10 cellular contexts compared by ENCODE assay signal in genomic region chrX:107450823-107451509, GRCh38. TPM values are rescaled to one million over a fixed set of nuclear protein-coding genes. Genes with fewer than 3 reads are reported as not detected.
DNase-seq lines count a peak whose midpoint lies in the region; ATAC-seq and TF ChIP-seq lines count a peak whose summit lies in the region.
"Had no signal": no experiment of that assay in that cellular context is flagged by ENCODE, and none has a peak within 500 bp of the region (broad histone marks: within the 10 kb centered on the region; RNA-seq: fewer than 3 reads in every experiment).

No MANE protein-coding gene starts in this region.

- no peak overlapping the region for H2BK120ac ChIP-seq in IMR-90 (ENCODE audit: low read depth, low read length)

- H3K27ac ChIP-seq in IMR-90 (ENCODE audit: insufficient read depth, low read length) (no peak overlapping the region), neural progenitor cell (no peak overlapping the region)
- H3K27ac ChIP-seq: body of pancreas, PC-9 had no signal

- BruUV-seq in IMR-90 (replicated peaks; lab: Mats Ljungman, UMichigan): no TSS peak

- no peak overlapping the region for H4K5ac ChIP-seq in IMR-90 (ENCODE audit: low read depth, low read length)

- TF ChIP-seq CTCF in IMR-90 (conservative IDR thresholded peaks at IDR 0.05; ENCODE audit: low read depth, low read length): no peak
- TF ChIP-seq CTCF in astrocyte of the spinal cord (IDR thresholded peaks at IDR 0.05; ENCODE audit: low read depth, low read length): peak; percentile 9
- TF ChIP-seq CTCF in neural progenitor cell (IDR thresholded peaks at IDR 0.05): peak; percentile 66

- POLR2A ChIA-PET in IMR-90 (lab: Charles Lee; ENCODE audit: unreplicated experiment): no interaction called here

- H4K91ac ChIP-seq in IMR-90 (ENCODE audit: insufficient read depth, low read depth, low read length): no peak overlapping the region

- H3K4me3 ChIP-seq in IMR-90 (ENCODE audit: insufficient read depth, low read depth, low read length): no peak overlapping the region
- no peak overlapping the region for H3K4me3 ChIP-seq in astrocyte of the spinal cord (ENCODE audit: low read depth, low read length)
- H3K4me3 ChIP-seq in neural progenitor cell: peak overlapping the region; percentile 63
- H3K4me3 ChIP-seq: body of pancreas had no signal

- H3K23ac ChIP-seq in IMR-90 (ENCODE audit: low read depth, low read length): no peak overlapping the region

- no peak overlapping the region for H3K56ac ChIP-seq in IMR-90 (ENCODE audit: extremely low read depth, insufficient read depth, low read length)

- no peaks in the 10 kb centered on the region for H3K9me1 ChIP-seq in IMR-90 (ENCODE audit: insufficient read depth, low read length)

- TF ChIP-seq RAD21 in IMR-90 (IDR thresholded peaks at IDR 0.05; ENCODE audit: low read length): no peak

- no peaks in the 10 kb centered on the region for H3K79me2 ChIP-seq in neural progenitor cell (ENCODE audit: low read depth)

- WGBS in IMR-90 (ENCODE audit: extremely low coverage in 2 of 2, insufficient read length in 1 of 2), 2 experiments: 51% methylated on average over 6 of the region's 19 CpGs; no CpG with 5 or more reads in 1 of the 2 experiments

- H2BK5ac ChIP-seq in IMR-90 (ENCODE audit: low read depth, low read length, poor library complexity, severe bottlenecking): no peak overlapping the region

- H3K4me1 Mint-ChIP-seq in neural progenitor cell: peaks cover 37% of the 10 kb centered on the region

- intact Hi-C loops in IMR-90 (cut with micrococcal nuclease): no loop called here

- H3K9ac ChIP-seq in IMR-90 (ENCODE audit: low read depth, low read length): no peak overlapping the region
- H3K9ac ChIP-seq in neural progenitor cell: no peak overlapping the region

- peaks cover 15% of the 10 kb centered on the region for H3K27me3 Mint-ChIP-seq in neural progenitor cell (ENCODE audit: insufficient read depth, low read depth)

- H3K27me3 ChIP-seq in IMR-90 (ENCODE audit: control insufficient read depth, insufficient read depth, low read length) (peaks cover 62% of the 10 kb centered on the region), neural progenitor cell (peaks cover 75% of the 10 kb centered on the region)
- H3K27me3 ChIP-seq: body of pancreas had no signal

- in situ Hi-C loops in IMR-90 (cut with MboI; ENCODE audit: low sequenced_read_pairs): no loop called here
- in situ Hi-C loops in astrocyte of the spinal cord (cut with HindIII; ENCODE audit: low sequenced_read_pairs): no loop called here

- peak overlapping the region; percentile 95 for H3K4me3 Mint-ChIP-seq in neural progenitor cell

- no peaks in the 10 kb centered on the region for H3K4me1 ChIP-seq in IMR-90 (ENCODE audit: control insufficient read depth, insufficient read depth, low read length)
- no peaks in the 10 kb centered on the region for H3K4me1 ChIP-seq in neural progenitor cell

- H3K9me3 ChIP-seq in IMR-90 (ENCODE audit: control insufficient read depth, insufficient read depth, low read length): no peaks in the 10 kb centered on the region; the same call in 1 of the 2 replicates
- no peaks in the 10 kb centered on the region for H3K9me3 ChIP-seq in neural progenitor cell (ENCODE audit: low read depth)
- H3K9me3 ChIP-seq: body of pancreas had no signal

- TF ChIP-seq POLR2A in IMR-90 (IDR thresholded peaks at IDR 0.05; ENCODE audit: low read depth, low read length): no peak

- H3K14ac ChIP-seq in IMR-90 (replicated peaks; ENCODE audit: low read depth, low read length): no peak overlapping the region

- no peak overlapping the region for H2BK15ac ChIP-seq in IMR-90 (ENCODE audit: low read depth, low read length)

- no peak overlapping the region for H3K4ac ChIP-seq in IMR-90 (ENCODE audit: low read depth, low read length)

- peaks cover 3% of the 10 kb centered on the region for H3K9me3 Mint-ChIP-seq in neural progenitor cell

- H3K18ac ChIP-seq in IMR-90 (ENCODE audit: low read depth, low read length): no peak overlapping the region

- peak overlapping the region; percentile 33 for H2AK9ac ChIP-seq in IMR-90 (replicated peaks; ENCODE audit: low read depth, low read length, poor library complexity)

- H2AFZ ChIP-seq in IMR-90 (replicated peaks; ENCODE audit: low read length, poor library complexity) (no peak overlapping the region), neural progenitor cell (replicated peaks) (peak overlapping the region; percentile 71)
- H2AFZ ChIP-seq: PC-9 had no signal

- CTCF ChIA-PET in IMR-90 (lab: Yijun Ruan, JAX): interaction anchor here (0.6 kb wide), 1 partner anchor 16 kb away, joined by 5 read pairs; no protein-coding TSS in a partner anchor

- no peak overlapping the region for H2AK5ac ChIP-seq in IMR-90 (ENCODE audit: low read depth, low read length)

- H3K27ac Mint-ChIP-seq in neural progenitor cell: peak overlapping the region; percentile 17

- no peaks in the 10 kb centered on the region for H3F3A ChIP-seq in neural progenitor cell (ENCODE audit: low read depth)

- H3K4me2 ChIP-seq in IMR-90 (ENCODE audit: low read depth, low read length): no peak overlapping the region
- H3K4me2 ChIP-seq in neural progenitor cell: peak overlapping the region; percentile 94

- no peak overlapping the region for H4K8ac ChIP-seq in IMR-90 (ENCODE audit: low read depth in 2 of 2, low read length in 2 of 2)

- ATAC-seq in IMR-90 (ENCODE audit: low read depth) (no peak), HG03571 (IDR thresholded peaks at IDR 0.05; ENCODE audit: unreplicated experiment) (no peak), GM19035 (IDR thresholded peaks at IDR 0.05; ENCODE audit: unreplicated experiment) (no peak), HG02970 (IDR thresholded peaks at IDR 0.05; ENCODE audit: low FRiP score, unreplicated experiment) (no peak)
- ATAC-seq: body of pancreas had no signal

- H2BK20ac ChIP-seq in IMR-90 (ENCODE audit: low read depth, low read length): no peak overlapping the region

- no peaks in the 10 kb centered on the region for H3K36me3 ChIP-seq in IMR-90 (ENCODE audit: control insufficient read depth, insufficient read depth, low read length)
- no peaks in the 10 kb centered on the region for H3K36me3 ChIP-seq in neural progenitor cell

- H3K36me3 Mint-ChIP-seq in neural progenitor cell: peaks cover 2% of the 10 kb centered on the region

- dilution Hi-C loops in IMR-90 (cut with HindIII; ENCODE audit: low sequenced_read_pairs, unreplicated experiment): no loop called here

- no peaks in the 10 kb centered on the region for H3K79me1 ChIP-seq in IMR-90 (ENCODE audit: low read depth in 1 of 2, low read length in 2 of 2)

- H4K20me1 ChIP-seq in IMR-90 (ENCODE audit: insufficient read depth, low read length): no peaks in the 10 kb centered on the region
- H4K20me1 ChIP-seq in neural progenitor cell (ENCODE audit: low read depth): no peaks in the 10 kb centered on the region

- DNase-seq in DMS53 (lab: John Stamatoyannopoulos, UW): peak; percentile 24
- no peak for DNase-seq in DMS53 treated with DMSO at 0.1 percent for 48 hours (lab: John Stamatoyannopoulos, UW; ENCODE audit: unreplicated experiment)
- DNase-seq in IMR-90: no peak
- no peak for DNase-seq in astrocyte of the spinal cord (ENCODE audit: low read depth, low spot score)
- peak; percentile 82 for DNase-seq in neural progenitor cell (ENCODE audit: low spot score)
- DNase-seq: body of pancreas, PC-9 had no signal

TF ChIP-seq in IMR-90, 13 proteins besides CTCF, POLR2A, EP300 and RAD21:
- TF ChIP-seq USF2 (IDR thresholded peaks at IDR 0.05; ENCODE audit: low read depth, low read length): no peak
- no peak for TF ChIP-seq NFE2L2 (IDR thresholded peaks at IDR 0.05; ENCODE audit: low read depth, low read length)
- no peak for TF ChIP-seq MAZ (IDR thresholded peaks at IDR 0.05; ENCODE audit: borderline replicate concordance, low read depth, low read length)
- no peak for TF ChIP-seq MXI1 (IDR thresholded peaks at IDR 0.05; ENCODE audit: borderline replicate concordance, low read depth, low read length)
- no peak for TF ChIP-seq FOS (IDR thresholded peaks at IDR 0.05; ENCODE audit: low read depth, low read length)
- TF ChIP-seq RFX5 (IDR thresholded peaks at IDR 0.05; ENCODE audit: low read depth, low read length): no peak
- TF ChIP-seq ELK1 (IDR thresholded peaks at IDR 0.05; ENCODE audit: borderline replicate concordance, low read depth, low read length): no peak
- no peak for TF ChIP-seq SMC3 (IDR thresholded peaks at IDR 0.05; ENCODE audit: low read depth, low read length)
- TF ChIP-seq MAFK (IDR thresholded peaks at IDR 0.05; ENCODE audit: low read depth, low read length): no peak
- TF ChIP-seq CEBPB (IDR thresholded peaks at IDR 0.05; ENCODE audit: low read depth, low read length): no peak
- no peak for TF ChIP-seq RCOR1 (IDR thresholded peaks at IDR 0.05; ENCODE audit: insufficient replicate concordance, low read length)
- TF ChIP-seq CHD1 (IDR thresholded peaks at IDR 0.05; ENCODE audit: low read depth, low read length): no peak
- no peak for TF ChIP-seq BHLHE40 (IDR thresholded peaks at IDR 0.05; ENCODE audit: low read depth, low read length)

RNA-seq across cellular contexts. Expression of gene FRMPD3, which starts 1.5 kb away (rescaled TPM):
- total RNA-seq in IMR-90 (2012; rRNA removed): under 0.01 TPM in 2 replicates
- 0.17 and 0.19 TPM in 2 replicates for polyA plus RNA-seq in IMR-90 (2012; rRNA removed)
- polyA plus RNA-seq in IMR-90 (2012; cell fraction: cytosol; rRNA removed): 0.05 and 0.13 TPM in 2 replicates
- polyA plus RNA-seq in IMR-90 (2012; cell fraction: nucleus; rRNA removed; ENCODE audit: low replicate concordance): 0.11 and 0.27 TPM in 2 replicates
- 0.04 and 0.28 TPM in 2 replicates for total RNA-seq in neural progenitor cell (ENCODE audit: low replicate concordance)

Comparison
In these comparisons a context has a peak if more than half of its experiments do, and no peak if none do; other contexts are left out.
1. DNase-seq: peak in DMS53 (single experiment) and neural progenitor cell (single experiment); none in DMS53 treated with DMSO at 0.1 percent for 48 hours (single experiment), IMR-90 (single experiment) and astrocyte of the spinal cord (single experiment).